8 cellular contexts compared by ENCODE assay signal in genomic region chr2:171522057-171522803, GRCh38. TPM values are rescaled to one million over a fixed set of nuclear protein-coding genes. Genes with fewer than 3 reads are reported as not detected.
A peak's percentile ranks its signal among the peaks of the same experiment; 100 is the strongest.
DNase-seq lines count a peak whose midpoint lies in the region; ATAC-seq, FAIRE-seq and TF ChIP-seq lines count a peak whose summit lies in the region.

A gene with protein sequence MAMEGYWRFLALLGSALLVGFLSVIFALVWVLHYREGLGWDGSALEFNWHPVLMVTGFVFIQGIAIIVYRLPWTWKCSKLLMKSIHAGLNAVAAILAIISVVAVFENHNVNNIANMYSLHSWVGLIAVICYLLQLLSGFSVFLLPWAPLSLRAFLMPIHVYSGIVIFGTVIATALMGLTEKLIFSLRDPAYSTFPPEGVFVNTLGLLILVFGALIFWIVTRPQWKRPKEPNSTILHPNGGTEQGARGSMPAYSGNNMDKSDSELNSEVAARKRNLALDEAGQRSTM (plus strand): TSS chr2:171522474. CDS start chr2:171522546, 72 bp downstream.

- H3K27me3 ChIP-seq in keratinocyte (ENCODE audit: control insufficient read depth, extremely low read depth, insufficient read depth, low read length) (no peaks in the 10 kb centered on the region), small intestine (ENCODE audit: control insufficient read depth in 2 of 2, insufficient read depth in 2 of 2, low read length in 2 of 2) (no peaks in the 10 kb centered on the region)

- H2AFZ ChIP-seq in keratinocyte (ENCODE audit: control insufficient read depth, low read length), result peak within 1 kb of the TSS; percentile 90

- FAIRE-seq in keratinocyte (lab: Jason Lieb, UNC) (no peak), small intestine (lab: Jason Lieb, UNC) (no peak)

- DNase-seq in AG10803 (ENCODE audit: low read depth) (peak; percentile 92), RWPE1 (ENCODE audit: low spot score) (peak; percentile 59), cerebellum (ENCODE audit: low spot score) (peak; percentile 17), keratinocyte (ENCODE audit: low read depth, low spot score) (no peak), small intestine (peak; percentile 92)

- H3K36me3 ChIP-seq in keratinocyte (ENCODE audit: control insufficient read depth in 2 of 2, extremely low read depth in 1 of 2, insufficient read depth in 2 of 2, low read length in 2 of 2) (no peaks in the 10 kb centered on the region), small intestine (ENCODE audit: control insufficient read depth in 2 of 2, insufficient read depth in 2 of 2, low read length in 2 of 2) (no peaks in the 10 kb centered on the region)

- peak within 1 kb of the TSS; percentile 94 for H3K4me3 ChIP-seq in AG10803 (ENCODE audit: low read length)
- peak within 1 kb of the TSS; percentile 56 to 90 (median 85) for H3K4me3 ChIP-seq in keratinocyte (ENCODE audit: control insufficient read depth in 2 of 3, extremely low read depth in 1 of 3, insufficient read depth in 2 of 3, low read depth in 1 of 3, low read length in 3 of 3)
- H3K4me3 ChIP-seq in small intestine (ENCODE audit: low read depth in 1 of 2, low read length in 2 of 2), result peak within 1 kb of the TSS; percentile 65 to 88

- H3K4me2 ChIP-seq in keratinocyte (ENCODE audit: control insufficient read depth, extremely low read depth, insufficient read depth, low read depth, low read length), result peak within 1 kb of the TSS; percentile 77

- TF ChIP-seq POLR2A in GM18505 (IDR thresholded peaks at IDR 0.05; ENCODE audit: borderline replicate concordance, extremely low read depth, insufficient read depth, insufficient read length), result peak; percentile 76

- TF ChIP-seq CTCF in AG10803 (conservative IDR thresholded peaks at IDR 0.05; ENCODE audit: low read length) (peak; percentile 20; the same call in 1 of the 2 replicates), RWPE1 (conservative IDR thresholded peaks at IDR 0.05; ENCODE audit: low read depth) (no peak), keratinocyte (optimal IDR thresholded peaks at IDR 0.05 in 1 of 3, IDR thresholded peaks at IDR 0.05 in 1 of 3, conservative IDR thresholded peaks at IDR 0.05 in 1 of 3; ENCODE audit: extremely low read depth in 1 of 3, insufficient read depth in 2 of 3, low read length in 3 of 3) (peak in 1 of 3 experiments; percentile 26)

- peak within 1 kb of the TSS; percentile 71 for H3K9ac ChIP-seq in keratinocyte (ENCODE audit: control insufficient read depth, extremely low read depth, insufficient read depth, low read length)

- 0 to 1% (median 1%) methylated on average over 42 to 46 of the region's 46 CpGs for WGBS in small intestine, 3 donors

- ATAC-seq in GM18505 (IDR thresholded peaks at IDR 0.05; ENCODE audit: unreplicated experiment) (peak; percentile 59), HG03066 (IDR thresholded peaks at IDR 0.05; ENCODE audit: low read depth, unreplicated experiment) (peak; percentile 56), GM21737 (IDR thresholded peaks at IDR 0.05; ENCODE audit: unreplicated experiment) (no peak)

- H3K4me1 ChIP-seq in keratinocyte (ENCODE audit: control insufficient read depth, extremely low read depth, insufficient read depth, low read length) (peaks cover 27% of the 10 kb centered on the region), small intestine (ENCODE audit: control insufficient read depth in 2 of 2, insufficient read depth in 1 of 2, low read depth in 1 of 2, low read length in 1 of 2) (no peaks in the 10 kb centered on the region)

- no peaks in the 10 kb centered on the region for H3K9me3 ChIP-seq in keratinocyte (ENCODE audit: control insufficient read depth, low read depth, low read length)
- no peaks in the 10 kb centered on the region for H3K9me3 ChIP-seq in small intestine (ENCODE audit: control insufficient read depth, low read depth)

- H3K79me2 ChIP-seq in keratinocyte (ENCODE audit: control insufficient read depth, insufficient read depth, low read length), result no peaks in the 10 kb centered on the region

- no peaks in the 10 kb centered on the region for H4K20me1 ChIP-seq in keratinocyte (ENCODE audit: control insufficient read depth, extremely low read depth, insufficient read depth, low read length)

- CTCF ChIA-PET in RWPE1 (lab: Yijun Ruan, JAX), result interaction anchor here (0.5 to 1.0 kb wide), 3 partner anchors 9 to 297 kb away, joined by 3 read pairs; no protein-coding TSS in a partner anchor

- dilution Hi-C loops in keratinocyte (cut with MboI; ENCODE audit: extremely low pct_ligation_motif_present, low sequenced_read_pairs), result no loop called here

- POLR2A ChIA-PET in RWPE1 (lab: Yijun Ruan, JAX; ENCODE audit: low non-redundant PET), result no interaction called here

- H3K9me1 ChIP-seq in keratinocyte (ENCODE audit: control insufficient read depth, extremely low read depth, insufficient read depth, low read length), result no peaks in the 10 kb centered on the region

- peak within 1 kb of the TSS; percentile 96 for H3K27ac ChIP-seq in RWPE1
- peak within 1 kb of the TSS; percentile 49 for H3K27ac ChIP-seq in keratinocyte (ENCODE audit: control insufficient read depth, insufficient read depth, low read length)
- H3K27ac ChIP-seq in small intestine (ENCODE audit: low read depth in 1 of 2, low read length in 1 of 2), result peak within 1 kb of the TSS; percentile 81 to 84

RNA-seq across cellular contexts. Expression of the gene that starts here (rescaled TPM):
- 16.3 TPM for total RNA-seq in cerebellum
- polyA plus RNA-seq in keratinocyte (45.5 to 89.4 TPM (median 72.7 TPM) in 3 replicates), small intestine (100 to 1,000 TPM in 2 of 3 donors, 10 to 100 TPM in 1; 97.7 to 305 (median 266) TPM)
- polyA plus RNA-seq in keratinocyte (2011; ENCODE audit: low read depth), result 17.5 TPM
- polyA plus RNA-seq in keratinocyte (2011; cell fraction: cytosol; rRNA removed), result 40.9 and 64.5 TPM in 2 replicates
- polyA plus RNA-seq in keratinocyte (2011; cell fraction: nucleus; rRNA removed), result 54.1 and 60.1 TPM in 2 replicates
- polyA plus RNA-seq in keratinocyte (2012; ENCODE audit: low replicate concordance), result 32.1 and 35.4 TPM in 2 replicates
- 54.6 to 119 TPM (median 71.8 TPM) in 3 replicates for polyA minus RNA-seq in keratinocyte
- polyA minus RNA-seq in keratinocyte (2011; cell fraction: cytosol; rRNA and poly(A)+ RNA removed), result 58.7 TPM
- 40.1 and 96.3 TPM in 2 replicates for polyA minus RNA-seq in keratinocyte (2011; cell fraction: nucleus; rRNA and poly(A)+ RNA removed)
